8 cellular contexts compared by ENCODE assay signal in the genomic region with DNA sequence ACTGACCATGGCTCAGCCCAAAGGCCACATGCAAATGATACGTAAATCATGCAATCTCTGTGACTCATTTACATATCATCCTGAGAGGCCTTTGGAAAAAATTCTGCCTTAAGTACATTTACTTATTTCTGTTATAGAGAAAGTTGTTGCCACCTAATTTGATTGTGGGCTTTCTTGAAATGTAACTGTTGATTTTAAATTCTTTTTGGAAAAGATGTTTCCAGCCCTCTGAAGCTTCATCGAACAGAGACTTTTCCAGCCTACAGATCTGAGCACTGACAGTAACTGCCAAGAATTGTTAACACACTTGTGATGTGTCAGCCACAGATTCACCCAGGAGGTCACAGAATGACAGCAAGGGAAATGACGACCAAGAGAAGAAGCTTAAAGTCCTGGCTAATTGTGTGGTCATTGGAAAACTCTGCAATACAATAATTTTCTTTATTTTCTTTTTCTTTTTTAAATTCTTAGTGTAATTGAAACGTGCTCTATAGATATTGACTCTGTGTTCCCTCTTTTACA.
"Had no signal": no experiment of that assay in that cellular context is flagged by ENCODE, and none has a peak within 500 bp of the region (broad histone marks: within the 10 kb centered on the region; RNA-seq: fewer than 3 reads in every experiment).

No MANE protein-coding gene starts in this region.

- H3K27ac ChIP-seq: epithelial cell of prostate, prostate gland, right lobe of liver, spleen, stomach, thoracic aorta had no signal

- H3K27me3 ChIP-seq: right lobe of liver, stomach had no signal

- H3K4me3 ChIP-seq: prostate gland, right lobe of liver, spleen, stomach, thoracic aorta had no signal

- H3K9me3 ChIP-seq: prostate gland, right lobe of liver, spleen, stomach, thoracic aorta had no signal

- H3K4me1 ChIP-seq: prostate gland had no signal

- H3K36me3 ChIP-seq: prostate gland, right lobe of liver, spleen, stomach, thoracic aorta had no signal

- ATAC-seq: effector memory CD8-positive, alpha-beta T cell; naive thymus-derived CD8-positive, alpha-beta T cell had no signal

- DNase-seq: spleen had no signal
